Comparison of ENCODE assay signal across 8 cellular contexts in the genomic region with DNA sequence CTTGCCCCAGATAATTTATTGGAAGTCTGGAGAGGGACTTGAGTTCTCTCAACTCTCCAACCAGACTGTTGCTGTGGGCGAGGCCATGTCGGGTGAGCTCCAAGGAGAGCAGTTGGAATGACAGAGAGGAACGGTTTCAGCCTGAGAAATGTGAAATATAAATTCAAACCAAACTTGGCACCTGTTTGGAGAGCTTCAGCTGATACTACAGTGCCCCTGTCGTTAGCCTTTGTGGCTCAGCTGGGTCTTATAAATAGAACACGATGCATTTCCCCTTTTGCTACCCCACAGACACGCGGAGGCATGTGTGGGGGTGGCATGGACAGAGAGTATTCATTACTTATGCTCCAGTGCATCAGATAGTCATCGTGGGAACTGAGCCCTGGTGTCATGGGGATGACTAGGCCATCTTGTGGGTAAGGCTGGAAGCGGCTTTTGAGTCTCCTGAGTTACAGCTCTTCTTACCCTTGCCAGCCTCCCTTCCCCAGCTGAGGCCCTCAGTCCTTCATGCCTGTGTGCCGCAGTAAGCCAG. TPM values are rescaled to one million over a fixed set of nuclear protein-coding genes. Genes with fewer than 3 reads are reported as not detected.
DNase-seq lines count a peak whose midpoint lies in the region; ATAC-seq and TF ChIP-seq lines count a peak whose summit lies in the region.

No MANE protein-coding gene starts in this region.

- peak; percentile 39 for DNase-seq in NCI-H69 (lab: John Stamatoyannopoulos, UW)
- DNase-seq in activated T-cell treated with anti-CD3 and anti-CD28 coated beads, Interleukin-2, amount 50 U/mL, for 4 hours, result peak; percentile 53
- peak in 31 of 42 donors; percentile 33 to 85 (median 55) for DNase-seq in head of caudate nucleus
- DNase-seq in skeletal muscle cell (ENCODE audit: low read depth), result peak; percentile 70
- DNase-seq in NCI-H146 treated with DMSO at 0.1 percent for 48 hours (lab: John Stamatoyannopoulos, UW; ENCODE audit: unreplicated experiment), result no peak
- DNase-seq in NCI-H1048 (lab: John Stamatoyannopoulos, UW), result no peak

- no peak overlapping the region for H3K27ac ChIP-seq in HEK293 (ENCODE audit: extremely low read depth, low read depth, low read length)

- no peaks in the 10 kb centered on the region for H3K9me3 ChIP-seq in HEK293 (ENCODE audit: control insufficient read depth, insufficient read depth, low read depth, low read length)

- H3K4me3 Mint-ChIP-seq in activated T-cell treated with anti-CD3 and anti-CD28 coated beads, Interleukin-2, amount 50 U/mL, for 4 hours, result no peak overlapping the region

- TF ChIP-seq CTCF in GM12875 (IDR thresholded peaks at IDR 0.05; ENCODE audit: borderline replicate concordance, insufficient read depth, low read depth, low read length) (peak; percentile 30; the same call in 1 of the 2 replicates), HEK293 (tag by site-specific recombination; IDR thresholded peaks at IDR 0.05) (peak; percentile 51; the same call in 1 of the 2 replicates)

- POLR2A ChIA-PET in HEK293 (lab: Yijun Ruan, JAX), result interaction anchor here (0.8 to 2.1 kb wide), 3 partner anchors 10 to 116 kb away, joined by 3 to 6 read pairs (median 4); a partner anchor contains a TSS

- no peaks in the 10 kb centered on the region for H3K36me3 ChIP-seq in HEK293 (ENCODE audit: control insufficient read depth in 2 of 2, insufficient read depth in 1 of 2, low read length in 2 of 2)

- CTCF ChIA-PET in HEK293 (lab: Yijun Ruan, JAX), result interaction anchor here (0.9 to 3.9 kb wide), 4 partner anchors 9 to 135 kb away, joined by 3 to 24 read pairs (median 4); no protein-coding TSS in a partner anchor

- H3K36me3 Mint-ChIP-seq in activated T-cell treated with anti-CD3 and anti-CD28 coated beads, Interleukin-2, amount 50 U/mL, for 4 hours (ENCODE audit: insufficient read depth), result peaks cover 8% of the 10 kb centered on the region

- H3K4me1 ChIP-seq in HEK293 (ENCODE audit: control insufficient read depth, insufficient read depth, low read length), result peaks cover 19% of the 10 kb centered on the region

- intact Hi-C loops in head of caudate nucleus (cut with DNase I), result no loop called here

- H3K27me3 Mint-ChIP-seq in activated T-cell treated with anti-CD3 and anti-CD28 coated beads, Interleukin-2, amount 50 U/mL, for 4 hours (ENCODE audit: low read depth), result no peaks in the 10 kb centered on the region

- no peaks in the 10 kb centered on the region for H3K9me3 Mint-ChIP-seq in activated T-cell treated with anti-CD3 and anti-CD28 coated beads, Interleukin-2, amount 50 U/mL, for 4 hours

- H3K4me1 Mint-ChIP-seq in activated T-cell treated with anti-CD3 and anti-CD28 coated beads, Interleukin-2, amount 50 U/mL, for 4 hours (ENCODE audit: low read depth), result peaks cover 95% of the 10 kb centered on the region

- ATAC-seq in activated T-cell treated with anti-CD3 and anti-CD28 coated beads, Interleukin-2, amount 50 U/mL, for 4 hours, result peak; percentile 51 to 56

- peak overlapping the region; percentile 16 for H3K4me3 ChIP-seq in GM12875 (ENCODE audit: low read depth, low read length)
- no peak overlapping the region for H3K4me3 ChIP-seq in HEK293 (ENCODE audit: low read depth, low read length)
- H3K4me3 ChIP-seq in skeletal muscle cell (ENCODE audit: low read depth, low read length), result no peak overlapping the region

TF ChIP-seq in HEK293, 187 proteins besides CTCF, POLR2A, EP300 and RAD21:
- TF ChIP-seq ZFHX2 (tag by site-specific recombination; conservative IDR thresholded peaks at IDR 0.05) (peak; percentile 75), ZBTB20 (tag by site-specific recombination; IDR thresholded peaks at IDR 0.05) (no peak), EGR2 (tag by site-specific recombination; IDR thresholded peaks at IDR 0.05; ENCODE audit: low read depth) (peak; percentile 63; the same call in 1 of the 2 replicates), FEZF1 (tag by site-specific recombination; IDR thresholded peaks at IDR 0.05) (peak; percentile 37)
- TF ChIP-seq, protein P1, sequence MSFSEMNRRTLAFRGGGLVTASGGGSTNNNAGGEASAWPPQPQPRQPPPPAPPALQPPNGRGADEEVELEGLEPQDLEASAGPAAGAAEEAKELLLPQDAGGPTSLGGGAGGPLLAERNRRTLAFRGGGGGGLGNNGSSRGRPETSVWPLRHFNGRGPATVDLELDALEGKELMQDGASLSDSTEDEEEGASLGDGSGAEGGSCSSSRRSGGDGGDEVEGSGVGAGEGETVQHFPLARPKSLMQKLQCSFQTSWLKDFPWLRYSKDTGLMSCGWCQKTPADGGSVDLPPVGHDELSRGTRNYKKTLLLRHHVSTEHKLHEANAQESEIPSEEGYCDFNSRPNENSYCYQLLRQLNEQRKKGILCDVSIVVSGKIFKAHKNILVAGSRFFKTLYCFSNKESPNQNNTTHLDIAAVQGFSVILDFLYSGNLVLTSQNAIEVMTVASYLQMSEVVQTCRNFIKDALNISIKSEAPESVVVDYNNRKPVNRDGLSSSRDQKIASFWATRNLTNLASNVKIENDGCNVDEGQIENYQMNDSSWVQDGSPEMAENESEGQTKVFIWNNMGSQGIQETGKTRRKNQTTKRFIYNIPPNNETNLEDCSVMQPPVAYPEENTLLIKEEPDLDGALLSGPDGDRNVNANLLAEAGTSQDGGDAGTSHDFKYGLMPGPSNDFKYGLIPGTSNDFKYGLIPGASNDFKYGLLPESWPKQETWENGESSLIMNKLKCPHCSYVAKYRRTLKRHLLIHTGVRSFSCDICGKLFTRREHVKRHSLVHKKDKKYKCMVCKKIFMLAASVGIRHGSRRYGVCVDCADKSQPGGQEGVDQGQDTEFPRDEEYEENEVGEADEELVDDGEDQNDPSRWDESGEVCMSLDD (tag by site-specific recombination; IDR thresholded peaks at IDR 0.05), result no peak

RNA-seq across cellular contexts. Expression of a gene that starts 15.6 kb away (rescaled TPM):
- 10 to 100 TPM; 23.2 to 25.7 (median 24.4) TPM for total RNA-seq in activated T-cell treated with anti-CD3 and anti-CD28 coated beads, Interleukin-2, amount 50 U/mL, for 4 hours

Comparison
In these comparisons a context has a peak if more than half of its experiments do, and no peak if none do; other contexts are left out.
1. DNase-seq: peak in NCI-H69 (single experiment), activated T-cell treated with anti-CD3 and anti-CD28 coated beads, Interleukin-2, amount 50 U/mL, for 4 hours (single experiment), head of caudate nucleus (31 of 42) and skeletal muscle cell (single experiment); none in NCI-H146 treated with DMSO at 0.1 percent for 48 hours (single experiment) and NCI-H1048 (single experiment).